In genomic region chr6:65955034-65955433, GRCh38 we compare ENCODE assay signal across 38 cellular contexts.
"Had no signal": no experiment of that assay in that cellular context is flagged by ENCODE, and none has a peak within 500 bp of the region (broad histone marks: within the 10 kb centered on the region; RNA-seq: fewer than 3 reads in every experiment).

No MANE protein-coding gene starts in this region.

- H3K4me1 ChIP-seq: ascending aorta, body of pancreas, colonic mucosa had no signal

- H3K9me3 Mint-ChIP-seq: brain had no signal

- H3K27ac ChIP-seq: adrenal gland, ascending aorta, body of pancreas, brain microvascular endothelial cell, cardiac muscle cell, colonic mucosa had no signal

- H3K4me1 Mint-ChIP-seq: activated naive CD4-positive, alpha-beta T cell treated with anti-CD3 and anti-CD28 coated beads, Interleukin-2, amount 10 ng/mL, durations not matched to agents 7 days and 5 days; activated naive CD4-positive, alpha-beta T cell treated with anti-CD3 and anti-CD28 coated beads, Interleukin-2, amount 50 U/mL, for 24 hours; activated naive CD8-positive, alpha-beta T cell treated with anti-CD3 and anti-CD28 coated beads for 36 hours; activated naive CD8-positive, alpha-beta T cell treated with anti-CD3 and anti-CD28 coated beads, Interleukin-2, amount 10 ng/mL, durations not matched to agents 7 days and 5 days; activated naive CD8-positive, alpha-beta T cell treated with anti-CD3 and anti-CD28 coated beads, Interleukin-2, amount 50 U/mL, for 24 hours; activated T-helper 17 cell treated with anti-CD3 and anti-CD28 coated beads, Interleukin-2, amount 50 U/mL, for 72 hours; brain; central memory CD8-positive, alpha-beta T cell had no signal

- H3K4me3 Mint-ChIP-seq: activated naive CD4-positive, alpha-beta T cell treated with anti-CD3 and anti-CD28 coated beads for 36 hours; activated naive CD4-positive, alpha-beta T cell treated with anti-CD3 and anti-CD28 coated beads, Interleukin-2, amount 10 ng/mL, durations not matched to agents 7 days and 5 days; activated naive CD4-positive, alpha-beta T cell treated with anti-CD3 and anti-CD28 coated beads, Interleukin-2, amount 50 U/mL, for 24 hours; activated naive CD8-positive, alpha-beta T cell; activated naive CD8-positive, alpha-beta T cell treated with anti-CD3 and anti-CD28 coated beads for 36 hours; activated naive CD8-positive, alpha-beta T cell treated with anti-CD3 and anti-CD28 coated beads, Interleukin-2, amount 10 ng/mL, durations not matched to agents 7 days and 5 days; activated naive CD8-positive, alpha-beta T cell treated with anti-CD3 and anti-CD28 coated beads, Interleukin-2, amount 50 U/mL, for 24 hours; activated T-cell treated with anti-CD3 and anti-CD28 coated beads, Interleukin-2, amount 50 U/mL, for 4 hours; activated T-cell treated with anti-CD3 and anti-CD28 coated beads, Interleukin-2, amount 50 U/mL, for 72 hours; activated T-helper 1 cell treated with anti-CD3 and anti-CD28 coated beads, Interleukin-12 subunit alpha, Interleukin-12 subunit beta, Interleukin-2, Interleukin-4 antibody, amounts not matched to agents 30 ng/mL and 10 ng/mL and 1 ng/mL, durations not matched to agents 14 hours and 24 hours and 36 hours; activated T-helper 17 cell treated with anti-CD3 and anti-CD28 coated beads, Interleukin-2, amount 50 U/mL, for 72 hours; brain; central memory CD8-positive, alpha-beta T cell had no signal

- H3K36me3 ChIP-seq: adrenal gland, ascending aorta, brain microvascular endothelial cell, cardiac muscle cell, colonic mucosa had no signal

- DNase-seq: activated effector memory CD4-positive, alpha-beta T cell treated with anti-CD3 and anti-CD28 coated beads, Interleukin-2, amount 50 U/mL, for 16 hours; activated effector memory CD4-positive, alpha-beta T cell treated with Interleukin-2 at 50 U/mL for 16 hours; activated gamma-delta T cell; activated gamma-delta T cell treated with Interleukin-2 at 50 U/mL for 16 hours; activated naive CD4-positive, alpha-beta T cell; activated naive CD4-positive, alpha-beta T cell treated with anti-CD3 and anti-CD28 coated beads for 36 hours; activated naive CD4-positive, alpha-beta T cell treated with anti-CD3 and anti-CD28 coated beads, Interleukin-2, amount 10 ng/mL, durations not matched to agents 7 days and 5 days; activated naive CD4-positive, alpha-beta T cell treated with anti-CD3 and anti-CD28 coated beads, Interleukin-2, amount 50 U/mL, for 16 hours; activated naive CD4-positive, alpha-beta T cell treated with Interleukin-2 at 50 U/mL for 16 hours; activated naive CD8-positive, alpha-beta T cell treated with anti-CD3 and anti-CD28 coated beads for 36 hours; activated naive CD8-positive, alpha-beta T cell treated with anti-CD3 and anti-CD28 coated beads, Interleukin-2, amount 10 ng/mL, durations not matched to agents 7 days and 5 days; activated naive CD8-positive, alpha-beta T cell treated with anti-CD3 and anti-CD28 coated beads, Interleukin-2, amount 50 U/mL, for 24 hours; activated T-cell treated with anti-CD3 and anti-CD28 coated beads, Interleukin-2, amount 50 U/mL, for 4 hours; activated T-cell treated with anti-CD3 and anti-CD28 coated beads, Interleukin-2, amount 50 U/mL, for 48 hours; activated T-cell treated with anti-CD3 and anti-CD28 coated beads, Interleukin-2, amount 50 U/mL, for 72 hours; adrenal gland; amniotic stem cell; amygdala; anterior cingulate cortex; aorta; body of pancreas; brain microvascular endothelial cell; caudate nucleus; central memory CD4-positive, alpha-beta T cell; cerebellar nuclear complex; colonic mucosa had no signal

- FAIRE-seq: astrocyte, bronchial epithelial cell had no signal

- H3K27ac Mint-ChIP-seq: activated naive CD4-positive, alpha-beta T cell treated with anti-CD3 and anti-CD28 coated beads for 36 hours; activated naive CD4-positive, alpha-beta T cell treated with anti-CD3 and anti-CD28 coated beads, Interleukin-2, amount 10 ng/mL, durations not matched to agents 7 days and 5 days; activated naive CD4-positive, alpha-beta T cell treated with anti-CD3 and anti-CD28 coated beads, Interleukin-2, amount 50 U/mL, for 24 hours; activated naive CD4-positive, alpha-beta T cell treated with anti-CD3 and anti-CD28 coated beads, Interleukin-2, amount 50 U/mL, for 72 hours; activated naive CD8-positive, alpha-beta T cell; activated naive CD8-positive, alpha-beta T cell treated with anti-CD3 and anti-CD28 coated beads for 36 hours; activated naive CD8-positive, alpha-beta T cell treated with anti-CD3 and anti-CD28 coated beads, Interleukin-2, amount 10 ng/mL, durations not matched to agents 7 days and 5 days; activated naive CD8-positive, alpha-beta T cell treated with anti-CD3 and anti-CD28 coated beads, Interleukin-2, amount 50 U/mL, for 24 hours; activated T-cell treated with anti-CD3 and anti-CD28 coated beads, Interleukin-2, amount 50 U/mL, for 72 hours; activated T-helper 1 cell treated with anti-CD3 and anti-CD28 coated beads, Interleukin-12 subunit alpha, Interleukin-12 subunit beta, Interleukin-2, Interleukin-4 antibody, amounts not matched to agents 30 ng/mL and 10 ng/mL and 1 ng/mL, durations not matched to agents 14 hours and 24 hours and 36 hours; activated T-helper 17 cell treated with anti-CD3 and anti-CD28 coated beads, Interleukin-2, amount 50 U/mL, for 72 hours; activated T-helper 2 cell treated with anti-CD3 and anti-CD28 coated beads, Interferon-gamma antibody, Interleukin-2, Interleukin-4, amounts not matched to agents 10 μg/mL and 5 μg/mL and 100 μg/mL, durations not matched to agents 14 hours and 24 hours and 36 hours; brain had no signal

- H3K27me3 ChIP-seq: adrenal gland, ascending aorta, body of pancreas, brain microvascular endothelial cell, cardiac muscle cell, colonic mucosa had no signal

- H3K36me3 Mint-ChIP-seq: activated naive CD4-positive, alpha-beta T cell treated with anti-CD3 and anti-CD28 coated beads, Interleukin-2, amount 10 ng/mL, durations not matched to agents 7 days and 5 days; activated naive CD4-positive, alpha-beta T cell treated with anti-CD3 and anti-CD28 coated beads, Interleukin-2, amount 50 U/mL, for 24 hours; activated naive CD4-positive, alpha-beta T cell treated with anti-CD3 and anti-CD28 coated beads, Interleukin-2, amount 50 U/mL, for 72 hours; activated naive CD8-positive, alpha-beta T cell; activated naive CD8-positive, alpha-beta T cell treated with anti-CD3 and anti-CD28 coated beads for 36 hours; activated naive CD8-positive, alpha-beta T cell treated with anti-CD3 and anti-CD28 coated beads, Interleukin-2, amount 10 ng/mL, durations not matched to agents 7 days and 5 days; brain had no signal

- H3K9me3 ChIP-seq: adrenal gland, ascending aorta, body of pancreas, colonic mucosa had no signal

- H3K27me3 Mint-ChIP-seq: activated naive CD4-positive, alpha-beta T cell treated with anti-CD3 and anti-CD28 coated beads, Interleukin-2, amount 10 ng/mL, durations not matched to agents 7 days and 5 days; activated naive CD4-positive, alpha-beta T cell treated with anti-CD3 and anti-CD28 coated beads, Interleukin-2, amount 50 U/mL, for 24 hours; activated naive CD8-positive, alpha-beta T cell; activated naive CD8-positive, alpha-beta T cell treated with anti-CD3 and anti-CD28 coated beads for 36 hours; activated naive CD8-positive, alpha-beta T cell treated with anti-CD3 and anti-CD28 coated beads, Interleukin-2, amount 10 ng/mL, durations not matched to agents 7 days and 5 days; activated naive CD8-positive, alpha-beta T cell treated with anti-CD3 and anti-CD28 coated beads, Interleukin-2, amount 50 U/mL, for 24 hours; activated T-helper 17 cell treated with anti-CD3 and anti-CD28 coated beads, Interleukin-2, amount 50 U/mL, for 72 hours; brain; central memory CD8-positive, alpha-beta T cell had no signal

- H3K4me3 ChIP-seq: adrenal gland, ascending aorta, body of pancreas, cardiac muscle cell, colonic mucosa had no signal

- ATAC-seq: activated naive CD4-positive, alpha-beta T cell treated with anti-CD3 and anti-CD28 coated beads, Interleukin-2, amount 50 U/mL, for 72 hours; activated naive CD8-positive, alpha-beta T cell treated with anti-CD3 and anti-CD28 coated beads, Interleukin-2, amount 50 U/mL, for 24 hours; activated T-cell treated with anti-CD3 and anti-CD28 coated beads, Interleukin-2, amount 50 U/mL, for 4 hours; activated T-cell treated with anti-CD3 and anti-CD28 coated beads, Interleukin-2, amount 50 U/mL, for 72 hours; activated T-helper 17 cell treated with anti-CD3 and anti-CD28 coated beads, Interleukin-2, amount 50 U/mL, for 72 hours; body of pancreas had no signal
